ENCODE assay signal across 30 cellular contexts in the genomic region with DNA sequence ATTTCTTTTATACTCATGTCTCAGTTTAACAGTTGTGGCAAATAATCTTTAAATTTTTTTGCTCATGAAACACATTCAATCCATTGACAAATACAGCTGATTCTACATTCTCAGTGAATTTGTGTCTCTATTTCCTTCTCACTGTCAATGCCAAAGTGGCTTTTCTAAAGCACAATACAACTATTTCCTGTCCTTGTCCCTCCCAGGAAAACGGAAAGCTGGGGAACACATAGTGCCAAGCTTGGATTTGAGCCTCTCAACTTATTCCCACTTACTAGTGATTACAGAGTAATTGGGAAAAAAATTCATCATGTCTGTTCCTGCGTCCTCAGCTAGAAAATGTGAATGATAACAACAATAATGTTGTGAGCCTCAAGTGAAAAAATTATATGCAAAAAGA.
"Had no signal": no experiment of that assay in that cellular context is flagged by ENCODE, and none has a peak within 500 bp of the region (broad histone marks: within the 10 kb centered on the region; RNA-seq: fewer than 3 reads in every experiment).

No MANE protein-coding gene starts in this region.

- H3K9me3 ChIP-seq: adrenal gland, breast epithelium, colonic mucosa, esophagus squamous epithelium, gastroesophageal sphincter had no signal

- H3K36me3 ChIP-seq: adrenal gland, breast epithelium, cardiac muscle cell, colonic mucosa, esophagus squamous epithelium, gastroesophageal sphincter had no signal

- DNase-seq: activated CD4-positive, alpha-beta memory T cell treated with anti-CD3 and anti-CD28 coated beads for 36 hours; activated CD4-positive, alpha-beta T cell treated with anti-CD3 and anti-CD28 coated beads for 36 hours; activated CD4-positive, alpha-beta T cell treated with anti-CD3 and anti-CD28 coated beads, Interleukin-2, amount 10 ng/mL, durations not matched to agents 24 days and 14 days; activated CD4-positive, CD25-positive, alpha-beta regulatory T cell; activated CD4-positive, CD25-positive, alpha-beta regulatory T cell treated with anti-CD3 and anti-CD28 coated beads, Interleukin-2, amount 50 U/mL, for 72 hours; activated CD8-positive, alpha-beta memory T cell treated with anti-CD3 and anti-CD28 coated beads, Interleukin-2, amount 10 ng/mL, durations not matched to agents 7 days and 5 days; activated CD8-positive, alpha-beta memory T cell treated with anti-CD3 and anti-CD28 coated beads, Interleukin-2, amount 50 U/mL, for 4 hours; activated CD8-positive, alpha-beta T cell treated with anti-CD3 and anti-CD28 coated beads, Interleukin-2, amount 10 ng/mL, durations not matched to agents 7 days and 5 days; activated effector memory CD4-positive, alpha-beta T cell treated with anti-CD3 and anti-CD28 coated beads, Interleukin-2, amount 50 U/mL, for 16 hours; activated naive CD4-positive, alpha-beta T cell treated with anti-CD3 and anti-CD28 coated beads for 36 hours; activated naive CD8-positive, alpha-beta T cell treated with anti-CD3 and anti-CD28 coated beads for 36 hours; activated naive CD8-positive, alpha-beta T cell treated with anti-CD3 and anti-CD28 coated beads, Interleukin-2, amount 50 U/mL, for 24 hours; activated T-cell treated with anti-CD3 and anti-CD28 coated beads, Interleukin-2, amount 50 U/mL, for 1 hour; activated T-cell treated with anti-CD3 and anti-CD28 coated beads, Interleukin-2, amount 50 U/mL, for 48 hours; adrenal gland; amygdala; aorta; central memory CD4-positive, alpha-beta T cell; cerebellar nuclear complex; colonic mucosa; effector CD4-positive, alpha-beta T cell; effector memory CD8-positive, alpha-beta T cell; esophagus squamous epithelium; foreskin melanocyte; head of caudate nucleus; T-helper 2 cell had no signal

- H3K27ac ChIP-seq: adrenal gland, breast epithelium, cardiac muscle cell, colonic mucosa, epithelial cell of prostate, esophagus squamous epithelium, gastroesophageal sphincter had no signal

- H3K27me3 ChIP-seq: adrenal gland, breast epithelium, cardiac muscle cell, colonic mucosa, esophagus squamous epithelium, gastroesophageal sphincter had no signal

- H3K4me1 ChIP-seq: adrenal gland, breast epithelium, colonic mucosa, esophagus squamous epithelium, gastroesophageal sphincter had no signal

- H3K4me3 ChIP-seq: adrenal gland, breast epithelium, cardiac muscle cell, colonic mucosa, esophagus squamous epithelium, gastroesophageal sphincter had no signal

- ATAC-seq: activated CD4-positive, alpha-beta T cell treated with anti-CD3 and anti-CD28 coated beads for 36 hours; activated CD8-positive, alpha-beta memory T cell treated with anti-CD3 and anti-CD28 coated beads, Interleukin-2, amount 10 ng/mL, durations not matched to agents 7 days and 5 days; activated CD8-positive, alpha-beta T cell treated with anti-CD3 and anti-CD28 coated beads, Interleukin-2, amount 10 ng/mL, durations not matched to agents 7 days and 5 days; activated naive CD8-positive, alpha-beta T cell treated with anti-CD3 and anti-CD28 coated beads, Interleukin-2, amount 50 U/mL, for 24 hours; effector memory CD8-positive, alpha-beta T cell; gastroesophageal sphincter had no signal
